In genomic region chr4:97942951-97943350, GRCh38 we compare ENCODE assay signal across 18 cellular contexts.
DNase-seq lines count a peak whose midpoint lies in the region; ATAC-seq and TF ChIP-seq lines count a peak whose summit lies in the region.
"Had no signal": no experiment of that assay in that cellular context is flagged by ENCODE, and none has a peak within 500 bp of the region (broad histone marks: within the 10 kb centered on the region; RNA-seq: fewer than 3 reads in every experiment).

No MANE protein-coding gene starts in this region.

- H3K4me3 ChIP-seq in RWPE2 (ENCODE audit: severe bottlenecking) (no peak overlapping the region), lower leg skin (ENCODE audit: low read depth, poor library complexity, severe bottlenecking) (no peak overlapping the region), foreskin fibroblast (ENCODE audit: low read depth in 1 of 2, low read length in 2 of 2) (no peak overlapping the region)
- H3K4me3 ChIP-seq: A549 had no signal

- intact Hi-C loops in lower leg skin (cut with DNase I; ENCODE audit: low total_unique reads) = loop anchor here (2.0 kb wide), 1 partner anchor 72 kb away; no protein-coding TSS in a partner anchor

- ATAC-seq in RWPE2 (ENCODE audit: low read depth) = peak; percentile 53; the same call in 2 of the 3 replicates
- peak; percentile 80 for ATAC-seq in esophagus mucosa
- no peak for ATAC-seq in GM21529 (IDR thresholded peaks at IDR 0.05; ENCODE audit: unreplicated experiment)
- ATAC-seq: A549 had no signal

- WGBS in lower leg skin, 2 donors = 41 to 46% methylated on average over 1 of the region's 1 CpG

- peak; percentile 34 for DNase-seq in NCI-H82 (lab: John Stamatoyannopoulos, UW)
- DNase-seq in NCI-H82 treated with DMSO at 0.1 percent for 48 hours (lab: John Stamatoyannopoulos, UW; ENCODE audit: unreplicated experiment) = no peak
- DNase-seq in RWPE2 (ENCODE audit: low spot score) = no peak
- DNase-seq in lower leg skin (ENCODE audit: low spot score in 2 of 2) = no peak
- no peak for DNase-seq in foreskin fibroblast
- DNase-seq: AML-193; Caco-2; CD4-positive, alpha-beta T cell; DMS79 treated with DMSO at 0.1 percent for 48 hours; GF-D8; GOT3; H7 had no signal

- H3K27me3 ChIP-seq in RWPE2 (ENCODE audit: insufficient read depth, poor library complexity, severe bottlenecking) = no peaks in the 10 kb centered on the region

- peaks cover 4% of the 10 kb centered on the region for H3K9me3 ChIP-seq in RWPE2 (ENCODE audit: severe bottlenecking)
- H3K9me3 ChIP-seq: Caco-2 had no signal

- peak overlapping the region; percentile 60 for H3K27ac ChIP-seq in RWPE2 (ENCODE audit: poor library complexity, severe bottlenecking)
- H3K27ac ChIP-seq: 22Rv1, A549, C4-2B, HL-60 had no signal

- TF ChIP-seq POLR2A in lower leg skin (IDR thresholded peaks at IDR 0.05) = no peak

- peaks cover 18% of the 10 kb centered on the region for H3K4me1 ChIP-seq in RWPE2 (ENCODE audit: insufficient read depth, poor library complexity, severe bottlenecking)
- H3K4me1 ChIP-seq: A549, Caco-2 had no signal

- TF ChIP-seq CTCF in RWPE2 (IDR thresholded peaks at IDR 0.05; ENCODE audit: poor library complexity, severe bottlenecking) (no peak), lower leg skin (IDR thresholded peaks at IDR 0.05) (no peak), foreskin fibroblast (IDR thresholded peaks at IDR 0.05; ENCODE audit: low read depth, low read length) (no peak)

- no peaks in the 10 kb centered on the region for H3K36me3 ChIP-seq in RWPE2 (ENCODE audit: low read depth)
